Comparison of ENCODE assay signal across 10 cellular contexts in the genomic region with DNA sequence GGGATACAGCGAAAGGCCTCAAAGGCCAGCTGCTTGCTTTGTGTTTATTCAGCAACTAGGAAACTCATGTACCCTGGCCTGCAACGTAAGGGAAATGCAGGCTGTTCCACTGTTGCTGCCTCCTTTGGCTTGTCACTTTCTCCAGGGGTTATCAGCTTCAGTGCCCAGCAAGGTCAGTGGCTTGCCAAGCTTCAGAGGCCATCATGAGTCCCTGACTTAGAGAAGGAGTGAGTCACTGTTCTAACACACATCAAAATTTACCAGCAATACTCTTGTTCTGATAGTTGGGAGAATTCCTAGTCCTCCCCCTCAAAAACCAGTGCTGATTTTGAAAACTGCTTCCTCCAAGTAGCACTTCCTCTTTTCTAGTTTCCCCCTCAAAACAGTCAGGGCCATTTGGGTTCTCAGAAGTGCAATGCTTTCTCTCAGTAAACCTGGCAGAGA.
DNase-seq lines count a peak whose midpoint lies in the region; ATAC-seq and TF ChIP-seq lines count a peak whose summit lies in the region.
"Had no signal": no experiment of that assay in that cellular context is flagged by ENCODE, and none has a peak within 500 bp of the region (broad histone marks: within the 10 kb centered on the region; RNA-seq: fewer than 3 reads in every experiment).

No MANE protein-coding gene starts in this region.

- H3K27me3 Mint-ChIP-seq in naive B cell: no peaks in the 10 kb centered on the region

- no peaks in the 10 kb centered on the region for H3K9me3 Mint-ChIP-seq in naive B cell
- H3K9me3 Mint-ChIP-seq: T-helper 1 cell treated with Interleukin-12 subunit alpha and Interleukin-12 subunit beta and Interleukin-4 antibody, amounts not matched to agents 30 μg/mL and 1 μg/mL, for 36 hours had no signal

- no peak for TF ChIP-seq CTCF in RWPE1 (conservative IDR thresholded peaks at IDR 0.05; ENCODE audit: low read depth)

- H3K4me3 Mint-ChIP-seq in naive B cell: peak overlapping the region in 7 of 8 donors; percentile 45 to 88 (median 73)
- H3K4me3 Mint-ChIP-seq: T-helper 1 cell treated with Interleukin-12 subunit alpha and Interleukin-12 subunit beta and Interleukin-4 antibody, amounts not matched to agents 30 μg/mL and 1 μg/mL, for 36 hours had no signal

- POLR2A ChIA-PET in RWPE1 (lab: Yijun Ruan, JAX; ENCODE audit: low non-redundant PET): no interaction called here

- CTCF ChIA-PET in RWPE1 (lab: Yijun Ruan, JAX): interaction anchor here (0.5 kb wide), 1 partner anchor 702 kb away, joined by 3 read pairs; no protein-coding TSS in a partner anchor

- H3K4me1 Mint-ChIP-seq in naive B cell: peaks cover 26 to 59% (median 30%) of the 10 kb centered on the region in 3 donors

- H3K36me3 Mint-ChIP-seq in naive B cell: peaks cover 17 to 22% of the 10 kb centered on the region in 2 donors

- ATAC-seq in HG03439 (IDR thresholded peaks at IDR 0.05; ENCODE audit: unreplicated experiment) (peak; percentile 83), naive B cell (ENCODE audit: low read depth in 2 of 2) (peak; percentile 95 to 97)

- peak; percentile 26 for DNase-seq in DMS153 (lab: John Stamatoyannopoulos, UW)
- DNase-seq in DMS153 treated with DMSO at 0.1 percent for 48 hours (lab: John Stamatoyannopoulos, UW; ENCODE audit: unreplicated experiment): no peak
- peak; percentile 42 for DNase-seq in astrocyte of the hippocampus (ENCODE audit: low read depth, low spot score)
- DNase-seq in naive B cell: peak; percentile 71
- DNase-seq in EL: no peak
- DNase-seq in cortex of kidney (lab: John Stamatoyannopoulos, UW): no peak
- no peak for DNase-seq in RWPE1 (ENCODE audit: low spot score)

- H3K27ac Mint-ChIP-seq in naive B cell: peak overlapping the region; percentile 70 to 96 (median 92)
- H3K27ac Mint-ChIP-seq: T-helper 1 cell treated with Interleukin-12 subunit alpha and Interleukin-12 subunit beta and Interleukin-4 antibody, amounts not matched to agents 30 μg/mL and 1 μg/mL, for 36 hours had no signal

- H3K27ac ChIP-seq in RWPE1: no peak overlapping the region
- H3K27ac ChIP-seq: 22Rv1 had no signal

Comparison
In these comparisons a context has a peak if more than half of its experiments do, and no peak if none do; other contexts are left out.
1. DNase-seq: peak in DMS153 (single experiment), astrocyte of the hippocampus (single experiment) and naive B cell (single experiment); none in DMS153 treated with DMSO at 0.1 percent for 48 hours (single experiment), EL (single experiment), cortex of kidney (single experiment) and RWPE1 (single experiment).